ENCODE assay signal across 27 cellular contexts in genomic region chr4:33477715-33478114, GRCh38.
"Had no signal": no experiment of that assay in that cellular context is flagged by ENCODE, and none has a peak within 500 bp of the region (broad histone marks: within the 10 kb centered on the region; RNA-seq: fewer than 3 reads in every experiment).

No MANE protein-coding gene starts in this region.

- H3K27ac ChIP-seq: brain microvascular endothelial cell, cardiac muscle cell, SK-N-MC, VCaP had no signal

- H3K27me3 ChIP-seq: brain microvascular endothelial cell, cardiac muscle cell had no signal

- H3K4me3 ChIP-seq: cardiac muscle cell, K562, SK-N-MC had no signal

- DNase-seq: activated CD4-positive, alpha-beta memory T cell treated with anti-CD3 and anti-CD28 coated beads for 36 hours; activated CD4-positive, alpha-beta T cell treated with anti-CD3 and anti-CD28 coated beads, Interleukin-2, amount 10 ng/mL, durations not matched to agents 7 days and 5 days; activated CD4-positive, CD25-positive, alpha-beta regulatory T cell; activated gamma-delta T cell; activated naive CD4-positive, alpha-beta T cell treated with anti-CD3 and anti-CD28 coated beads for 36 hours; activated T-cell treated with anti-CD3 and anti-CD28 coated beads for 4 hours; activated T-cell treated with anti-CD3 and anti-CD28 coated beads, Interleukin-2, amount 50 U/mL, for 48 hours; brain microvascular endothelial cell; Karpas-422; MM.1S; NCI-H1694; NCI-H2029 treated with DMSO at 0.1 percent for 48 hours; NCI-H2171; NCI-H226; NCI-H510A treated with DMSO at 0.1 percent for 48 hours; NCI-H774; NK-92 treated with Interleukin-12 subunit alpha and Interleukin-12 subunit beta, amount 100 ng/mL, for 24 hours; OCI-M1; RPMI8226; T-helper 1 cell had no signal

- H3K36me3 ChIP-seq: brain microvascular endothelial cell, cardiac muscle cell had no signal

- ATAC-seq: activated T-helper 17 cell treated with anti-CD3 and anti-CD28 coated beads, Interleukin-2, amount 50 U/mL, for 72 hours; K562; Panc1; Right ventricle myocardium inferior had no signal

- FAIRE-seq: K562 had no signal
